2 cellular contexts compared by ENCODE assay signal in the genomic region with DNA sequence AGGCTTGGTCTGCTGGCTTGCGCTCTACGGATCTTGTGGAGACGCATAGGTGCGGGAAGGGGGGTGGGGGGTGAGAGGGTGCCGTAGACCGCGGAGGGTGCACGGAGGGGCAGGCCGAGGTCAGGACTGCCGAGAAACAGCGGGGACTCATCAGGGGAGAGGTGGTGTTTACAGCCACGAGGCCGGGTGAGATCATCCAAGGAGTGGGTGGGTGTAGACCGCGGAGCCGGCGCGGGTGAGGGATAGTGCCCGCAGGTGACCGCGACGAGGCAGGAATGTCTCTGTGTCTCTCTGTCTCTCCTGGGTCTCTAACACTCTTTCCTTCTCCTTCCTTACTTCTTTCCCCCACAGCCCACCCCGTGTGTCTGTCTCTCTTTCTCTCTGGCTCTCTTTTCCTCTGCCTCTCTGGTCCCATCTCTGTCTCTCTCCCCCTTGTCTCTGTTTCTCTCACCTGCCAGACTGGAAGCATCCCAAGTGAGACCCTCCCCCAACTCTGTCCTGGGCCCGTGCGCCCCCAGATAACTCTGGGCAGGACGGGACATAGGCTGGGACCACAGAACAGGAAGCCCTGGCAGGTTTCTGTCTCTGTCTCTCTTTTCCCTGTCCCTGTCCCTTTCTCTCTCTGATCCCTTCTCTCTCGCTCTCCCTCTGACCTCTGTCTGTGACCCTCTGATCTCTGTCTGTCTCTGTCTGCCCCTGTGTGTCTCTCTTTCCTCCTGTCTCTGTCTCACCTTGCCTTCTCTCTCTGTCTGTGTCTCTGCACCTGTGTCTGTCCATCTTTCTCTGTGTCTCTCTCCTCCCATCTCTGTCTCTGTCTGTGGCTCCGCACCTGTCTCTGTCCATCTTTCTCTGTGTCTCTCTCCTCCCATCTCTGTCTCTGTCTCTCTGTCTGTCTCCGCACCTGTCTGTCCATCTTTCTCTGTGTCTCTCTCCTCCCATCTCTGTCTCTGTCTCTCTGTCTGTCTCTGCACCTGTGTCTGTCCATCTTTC.
TF ChIP-seq lines count a peak whose summit lies in the region.

No MANE protein-coding gene starts in this region.

TF ChIP-seq in A549, 52 proteins besides CTCF, POLR2A, EP300 and RAD21 (continued from another document):
- TF ChIP-seq, protein P1, sequence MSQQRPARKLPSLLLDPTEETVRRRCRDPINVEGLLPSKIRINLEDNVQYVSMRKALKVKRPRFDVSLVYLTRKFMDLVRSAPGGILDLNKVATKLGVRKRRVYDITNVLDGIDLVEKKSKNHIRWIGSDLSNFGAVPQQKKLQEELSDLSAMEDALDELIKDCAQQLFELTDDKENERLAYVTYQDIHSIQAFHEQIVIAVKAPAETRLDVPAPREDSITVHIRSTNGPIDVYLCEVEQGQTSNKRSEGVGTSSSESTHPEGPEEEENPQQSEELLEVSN (IDR thresholded peaks at IDR 0.05; ENCODE audit: borderline replicate concordance, low read depth): no peak
- TF ChIP-seq BHLHE40 (IDR thresholded peaks at IDR 0.05; ENCODE audit: low read depth, low read length): no peak
- no peak for TF ChIP-seq HOXB13 (CRISPR knock-in tag; IDR thresholded peaks at IDR 0.05; ENCODE audit: low read depth)
- TF ChIP-seq CEBPB (IDR thresholded peaks at IDR 0.05): no peak
- no peak for TF ChIP-seq CBX8 (IDR thresholded peaks at IDR 0.05)
- no peak for TF ChIP-seq REST (IDR thresholded peaks at IDR 0.05)
- no peak for TF ChIP-seq ZC3H11A (IDR thresholded peaks at IDR 0.05)
- TF ChIP-seq BCL3 (IDR thresholded peaks at IDR 0.05): no peak
- TF ChIP-seq ZFP36 (IDR thresholded peaks at IDR 0.05; ENCODE audit: borderline replicate concordance, partially characterized antibody): no peak
- no peak for TF ChIP-seq NPAS2 (CRISPR knock-in tag; IDR thresholded peaks at IDR 0.05; ENCODE audit: borderline replicate concordance)
- TF ChIP-seq EHF (CRISPR knock-in tag; IDR thresholded peaks at IDR 0.05): no peak
- no peak for TF ChIP-seq HDAC2 (IDR thresholded peaks at IDR 0.05)
- TF ChIP-seq ZNF302 (CRISPR knock-in tag; IDR thresholded peaks at IDR 0.05): no peak
- TF ChIP-seq ZSCAN20 (CRISPR knock-in tag; IDR thresholded peaks at IDR 0.05): no peak
- no peak for TF ChIP-seq POLR2AphosphoS2 (conservative IDR thresholded peaks at IDR 0.05; ENCODE audit: low read length)
- TF ChIP-seq TFCP2L1 (CRISPR knock-in tag; IDR thresholded peaks at IDR 0.05): no peak
- no peak for TF ChIP-seq RARB (CRISPR knock-in tag; IDR thresholded peaks at IDR 0.05)
- TF ChIP-seq NR3C1 (IDR thresholded peaks at IDR 0.05): no peak
- TF ChIP-seq EHMT2 (IDR thresholded peaks at IDR 0.05; ENCODE audit: low read depth): no peak

TF ChIP-seq in GM12891, 5 proteins besides CTCF, POLR2A, EP300 and RAD21 (continued from another document):
- no peak for TF ChIP-seq SPI1 (IDR thresholded peaks at IDR 0.05; ENCODE audit: low read depth, low read length)
